ENCODE assay signal across 8 cellular contexts in the genomic region with DNA sequence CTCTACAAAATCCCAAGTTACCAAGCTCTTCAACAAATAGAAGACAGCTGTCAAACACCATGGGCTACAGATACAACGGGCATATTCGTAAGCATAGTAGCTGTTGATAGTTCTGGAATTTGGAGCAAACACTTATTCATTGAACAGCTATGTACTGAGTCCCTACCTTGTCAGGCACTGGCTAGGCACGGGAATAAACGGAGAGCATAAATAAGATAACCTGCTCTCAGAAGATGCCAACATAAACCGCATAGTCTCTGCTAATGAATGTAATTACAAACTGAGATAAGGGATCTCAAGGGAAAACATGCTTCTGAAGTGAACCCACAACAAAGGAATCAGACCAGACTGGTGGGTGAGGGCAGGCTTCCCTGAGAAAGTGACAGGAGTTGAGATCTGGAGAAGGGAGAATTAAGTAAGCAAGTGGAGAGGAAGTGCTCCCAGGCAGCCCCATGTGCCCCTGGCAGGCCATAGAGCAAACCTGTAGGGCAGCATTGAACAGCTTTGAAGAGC. TPM values are rescaled to one million over a fixed set of nuclear protein-coding genes. Genes with fewer than 3 reads are reported as not detected.
DNase-seq lines count a peak whose midpoint lies in the region; ATAC-seq, FAIRE-seq and TF ChIP-seq lines count a peak whose summit lies in the region.

No MANE protein-coding gene starts in this region.

- peak overlapping the region; percentile 98 for H3K27ac Mint-ChIP-seq in stimulated activated memory B cell treated with anti-CD40 and anti-IgM and Interleukin-4, amounts not matched to agents 10 μg/mL and 1 μg/mL and 100 μg/mL, for 72 hours

- H3K4me1 ChIP-seq in SJSA1 (replicated peaks) (peaks cover 27% of the 10 kb centered on the region), endothelial cell of umbilical vein (ENCODE audit: control insufficient read depth, extremely low read depth, insufficient read depth, low read length) (peaks cover 12% of the 10 kb centered on the region), pancreas (peaks cover 0 to 16% (median 12%) of the 10 kb centered on the region in 3 donors)

- H3K9me3 ChIP-seq in SJSA1 (replicated peaks), result no peaks in the 10 kb centered on the region
- no peaks in the 10 kb centered on the region for H3K9me3 ChIP-seq in endothelial cell of umbilical vein (replicated peaks; ENCODE audit: control insufficient read depth, insufficient read depth, low read length)
- H3K9me3 ChIP-seq in pancreas, result no peaks in the 10 kb centered on the region

- H3K4me3 Mint-ChIP-seq in stimulated activated memory B cell treated with anti-CD40 and anti-IgM and Interleukin-4, amounts not matched to agents 10 μg/mL and 1 μg/mL and 100 μg/mL, for 72 hours, result peak overlapping the region; percentile 84

- no peak for TF ChIP-seq POLR2A in endothelial cell of umbilical vein (IDR thresholded peaks at IDR 0.05; ENCODE audit: low read depth, low read length)

- ATAC-seq in stimulated activated memory B cell treated with anti-CD40 and anti-IgM and Interleukin-4, amounts not matched to agents 10 μg/mL and 1 μg/mL and 100 μg/mL, for 72 hours, result no peak
- ATAC-seq in pancreas, result no peak

- no peaks in the 10 kb centered on the region for H4K20me1 ChIP-seq in endothelial cell of umbilical vein (replicated peaks; ENCODE audit: control insufficient read depth, extremely low read depth, insufficient read depth, low read length)

- peak overlapping the region; percentile 56 for H3K27ac ChIP-seq in SJSA1
- H3K27ac ChIP-seq in endothelial cell of umbilical vein (ENCODE audit: insufficient read depth, low read depth, low read length), result no peak overlapping the region
- H3K27ac ChIP-seq in pancreas, result peak overlapping the region in 2 of 4 donors; percentile 85 to 89

- intact Hi-C loops in endothelial cell of umbilical vein (cut with micrococcal nuclease), result loop anchor here (2.0 to 5.0 kb wide), 4 partner anchors 66 to 385 kb away; a partner anchor contains a TSS
- intact Hi-C loops in pancreas (cut with DNase I), result loop anchor here in 1 of 3 donors (10.0 kb wide), 1 partner anchor 117 kb away; no protein-coding TSS in a partner anchor

- peaks cover 40% of the 10 kb centered on the region for H3K4me1 Mint-ChIP-seq in stimulated activated memory B cell treated with anti-CD40 and anti-IgM and Interleukin-4, amounts not matched to agents 10 μg/mL and 1 μg/mL and 100 μg/mL, for 72 hours

- no TSS peak for BruUV-seq in endothelial cell of umbilical vein (replicated peaks; lab: Mats Ljungman, UMichigan)

- H3K79me2 ChIP-seq in endothelial cell of umbilical vein (ENCODE audit: control insufficient read depth, insufficient read depth, low read length), result no peaks in the 10 kb centered on the region

- CTCF ChIA-PET in endothelial cell of umbilical vein (lab: Charles Lee), result interaction anchor here (0.8 to 4.0 kb wide), 10 partner anchors 26 to 985 kb away, joined by 3 to 54 read pairs (median 5); no protein-coding TSS in a partner anchor

- H3K9me3 Mint-ChIP-seq in stimulated activated memory B cell treated with anti-CD40 and anti-IgM and Interleukin-4, amounts not matched to agents 10 μg/mL and 1 μg/mL and 100 μg/mL, for 72 hours, result no peaks in the 10 kb centered on the region

- no peak overlapping the region for H3K9ac ChIP-seq in endothelial cell of umbilical vein (replicated peaks; ENCODE audit: extremely low read depth, insufficient read depth, low read length)

- H2AFZ ChIP-seq in endothelial cell of umbilical vein (ENCODE audit: low read depth, low read length), result peak overlapping the region; percentile 65

- 17 to 18% methylated on average over 5 of the region's 5 CpGs for WGBS in pancreas, 2 donors

- no peaks in the 10 kb centered on the region for H3K27me3 ChIP-seq in SJSA1 (replicated peaks)
- peaks cover 11 to 18% of the 10 kb centered on the region in 2 experiments for H3K27me3 ChIP-seq in endothelial cell of umbilical vein (ENCODE audit: control insufficient read depth in 2 of 2, insufficient read depth in 2 of 2, low read length in 2 of 2)
- H3K27me3 ChIP-seq in pancreas, result no peaks in the 10 kb centered on the region

- peak overlapping the region; percentile 86 for H3K4me2 ChIP-seq in endothelial cell of umbilical vein (ENCODE audit: insufficient read depth, low read length)

- no peaks in the 10 kb centered on the region for H3K9me1 ChIP-seq in endothelial cell of umbilical vein (replicated peaks; ENCODE audit: control insufficient read depth, extremely low read depth, insufficient read depth, low read length)

- H3K36me3 ChIP-seq in SJSA1 (peaks cover 3% of the 10 kb centered on the region; the same call in 1 of the 2 replicates), endothelial cell of umbilical vein (ENCODE audit: control insufficient read depth in 2 of 2, extremely low read depth in 1 of 2, insufficient read depth in 2 of 2, low read length in 2 of 2) (no peaks in the 10 kb centered on the region), pancreas (no peaks in the 10 kb centered on the region)

- peaks cover 9% of the 10 kb centered on the region for H3K36me3 Mint-ChIP-seq in stimulated activated memory B cell treated with anti-CD40 and anti-IgM and Interleukin-4, amounts not matched to agents 10 μg/mL and 1 μg/mL and 100 μg/mL, for 72 hours

- H3K27me3 Mint-ChIP-seq in stimulated activated memory B cell treated with anti-CD40 and anti-IgM and Interleukin-4, amounts not matched to agents 10 μg/mL and 1 μg/mL and 100 μg/mL, for 72 hours, result no peaks in the 10 kb centered on the region

- dilution Hi-C loops in endothelial cell of umbilical vein (cut with MboI; ENCODE audit: extremely low pct_ligation_motif_present, low sequenced_read_pairs), result no loop called here

- FAIRE-seq in endothelial cell of umbilical vein (lab: Jason Lieb, UNC) (no peak), RCC 7860 (lab: Jason Lieb, UNC) (no peak), pancreas (lab: Jason Lieb, UNC) (no peak)

- TF ChIP-seq CTCF in endothelial cell of umbilical vein (IDR thresholded peaks at IDR 0.05; ENCODE audit: extremely low read depth in 1 of 2, insufficient read depth in 1 of 2, low read depth in 1 of 2, low read length in 2 of 2) (no peak), pancreas (IDR thresholded peaks at IDR 0.05) (no peak)

- DNase-seq in NCI-H510A treated with DMSO at 0.1 percent for 48 hours (lab: John Stamatoyannopoulos, UW), result peak; percentile 32
- no peak for DNase-seq in NCI-H510A (lab: John Stamatoyannopoulos, UW)
- DNase-seq in SJSA1 (ENCODE audit: low read depth in 1 of 2, low spot score in 2 of 2), result no peak
- DNase-seq in endothelial cell of umbilical vein (ENCODE audit: low read depth, low spot score), result no peak
- no peak for DNase-seq in RCC 7860 (ENCODE audit: low spot score)
- no peak for DNase-seq in middle frontal gyrus (ENCODE audit: extremely low spot score, low spot score)
- DNase-seq in pancreas, result no peak

- H3K4me3 ChIP-seq in SJSA1, result peak overlapping the region; percentile 89
- no peak overlapping the region for H3K4me3 ChIP-seq in endothelial cell of umbilical vein (replicated peaks in 1 of 3; ENCODE audit: insufficient read depth in 1 of 3, low read depth in 1 of 3, low read length in 3 of 3)
- peak overlapping the region in 2 of 4 donors; percentile 74 to 77 for H3K4me3 ChIP-seq in pancreas

- POLR2A ChIA-PET in endothelial cell of umbilical vein (lab: Charles Lee), result no interaction called here

TF ChIP-seq in endothelial cell of umbilical vein, 7 proteins besides CTCF, POLR2A, EP300 and RAD21:
- TF ChIP-seq GATA2 (IDR thresholded peaks at IDR 0.05; ENCODE audit: insufficient read depth, insufficient read length, low read depth, low read length) (no peak), JUN (IDR thresholded peaks at IDR 0.05; ENCODE audit: borderline replicate concordance, insufficient read depth, insufficient read length, low read depth) (no peak), POLR2AphosphoS5 (IDR thresholded peaks at IDR 0.05; ENCODE audit: insufficient read depth, low read depth, low read length) (no peak), MYC (IDR thresholded peaks at IDR 0.05; ENCODE audit: low read depth, low read length) (no peak), FOS (IDR thresholded peaks at IDR 0.05; ENCODE audit: borderline replicate concordance, insufficient read depth, low read length) (no peak), EZH2 (IDR thresholded peaks at IDR 0.05; ENCODE audit: borderline replicate concordance, low read depth, low read length, severe bottlenecking) (no peak)
- TF ChIP-seq, protein P1, sequence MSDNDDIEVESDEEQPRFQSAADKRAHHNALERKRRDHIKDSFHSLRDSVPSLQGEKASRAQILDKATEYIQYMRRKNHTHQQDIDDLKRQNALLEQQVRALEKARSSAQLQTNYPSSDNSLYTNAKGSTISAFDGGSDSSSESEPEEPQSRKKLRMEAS (IDR thresholded peaks at IDR 0.05; ENCODE audit: insufficient read depth, insufficient read length), result no peak

RNA-seq across cellular contexts. Expression of a gene that starts 1.0 kb away (rescaled TPM):
- 8.4 and 15.5 TPM in 2 replicates for total RNA-seq in SJSA1 (2014; rRNA removed; shearing (Covaris generic))
- 6.1 and 8.1 TPM in 2 replicates for total RNA-seq in endothelial cell of umbilical vein
- polyA plus RNA-seq in endothelial cell of umbilical vein, result 3.4 and 10.8 TPM in 2 replicates
- 1.9 and 4.1 TPM in 2 replicates for polyA plus RNA-seq in endothelial cell of umbilical vein (2011; cell fraction: cytosol; rRNA removed)
- polyA plus RNA-seq in endothelial cell of umbilical vein (2011; cell fraction: nucleus; rRNA removed), result 14.3 and 17.8 TPM in 2 replicates
- 2.1 and 2.3 TPM in 2 replicates for polyA plus RNA-seq in endothelial cell of umbilical vein (2012)
- 7.3 and 9.9 TPM in 2 replicates for polyA minus RNA-seq in endothelial cell of umbilical vein
- polyA minus RNA-seq in endothelial cell of umbilical vein (2011; cell fraction: cytosol; rRNA and poly(A)+ RNA removed), result 4.0 TPM
- 12.2 and 15.4 TPM in 2 replicates for polyA minus RNA-seq in endothelial cell of umbilical vein (2011; cell fraction: nucleus; rRNA and poly(A)+ RNA removed)
- total RNA-seq in pancreas, result 10 to 100 TPM in 1 of 6 donors, 1 to 10 TPM in 5; 6.9 to 12.5 (median 8.5) TPM
- 1 to 10 TPM; 1.9 to 2.6 TPM for polyA plus RNA-seq in pancreas
